Comparison of ENCODE assay signal across 8 cellular contexts in the genomic region with DNA sequence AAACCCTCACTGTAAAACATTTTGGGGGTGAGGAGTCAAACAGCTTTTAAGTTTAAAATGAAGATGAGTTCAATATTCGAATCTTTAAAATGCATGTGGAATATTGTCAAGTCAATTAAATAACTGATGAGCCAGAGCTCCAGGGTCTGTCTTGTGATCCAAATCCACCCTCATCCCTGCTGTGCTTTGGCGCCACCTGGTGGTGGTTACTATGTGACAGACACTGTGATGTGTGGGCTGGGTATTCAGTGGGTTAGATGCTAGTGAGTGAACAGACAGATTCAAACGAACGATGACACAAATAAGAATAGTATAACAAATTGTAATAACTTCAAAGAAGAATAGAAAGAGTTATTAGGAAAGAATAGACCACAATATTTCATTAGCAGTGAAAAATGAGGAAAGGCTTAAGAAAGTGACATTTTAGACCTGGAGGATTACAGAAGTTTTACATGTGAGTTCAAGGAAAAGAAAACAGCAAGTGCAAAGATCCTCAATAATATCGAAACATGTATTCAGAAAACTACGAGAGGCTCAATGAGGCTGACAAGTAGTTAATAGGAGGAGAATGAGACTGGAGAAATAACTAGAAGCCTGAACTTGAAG. TPM values are rescaled to one million over a fixed set of nuclear protein-coding genes. Genes with fewer than 3 reads are reported as not detected.
DNase-seq lines count a peak whose midpoint lies in the region; ATAC-seq and TF ChIP-seq lines count a peak whose summit lies in the region.

No MANE protein-coding gene starts in this region.

- 27% methylated on average over 6 of the region's 6 CpGs for WGBS in prostate gland

- no peaks in the 10 kb centered on the region for H3K4me1 ChIP-seq in SJSA1 (replicated peaks)
- no peaks in the 10 kb centered on the region for H3K4me1 ChIP-seq in prostate gland (replicated peaks)

- H3K9me3 ChIP-seq in SJSA1 (replicated peaks) (peaks cover 2% of the 10 kb centered on the region; the same call in 1 of the 2 replicates), prostate gland (no peaks in the 10 kb centered on the region)

- H3K27ac ChIP-seq in SJSA1, result no peak overlapping the region
- no peak overlapping the region for H3K27ac ChIP-seq in prostate gland

- no peak overlapping the region for H3K4me3 ChIP-seq in SJSA1
- no peak overlapping the region for H3K4me3 ChIP-seq in prostate gland

- TF ChIP-seq POLR2A in prostate gland (IDR thresholded peaks at IDR 0.05), result no peak

- no peaks in the 10 kb centered on the region for H3K36me3 ChIP-seq in SJSA1
- H3K36me3 ChIP-seq in prostate gland, result no peaks in the 10 kb centered on the region

- ATAC-seq in GM21447 (IDR thresholded peaks at IDR 0.05; ENCODE audit: unreplicated experiment) (peak; percentile 96), Right ventricle myocardium superior (ENCODE audit: poor library complexity) (peak; percentile 82)

- H3K27me3 ChIP-seq in SJSA1 (replicated peaks) (0 out of 2 replicates have a peak, but pooled peaks cover 2% of the 10 kb centered on the region), prostate gland (replicated peaks; ENCODE audit: insufficient read depth) (no peaks in the 10 kb centered on the region)

- TF ChIP-seq CTCF in prostate gland (IDR thresholded peaks at IDR 0.05), result peak; percentile 46 to 68 (median 61)

- DNase-seq in EL (peak; percentile 60), HT-29 (ENCODE audit: low spot score) (peak; percentile 88), SJSA1 (ENCODE audit: low read depth in 1 of 2, low spot score in 2 of 2) (peak; percentile 59 to 81), Right ventricle myocardium superior (peak; percentile 82), prostate gland (ENCODE audit: low spot score) (peak; percentile 40), NCI-H2227 (lab: John Stamatoyannopoulos, UW; ENCODE audit: unreplicated experiment) (no peak)
- DNase-seq in activated naive CD4-positive, alpha-beta T cell treated with anti-CD3 and anti-CD28 coated beads, Interleukin-2, amount 50 U/mL, for 16 hours, result peak; percentile 70

- intact Hi-C loops in Right ventricle myocardium superior (cut with DNase I) (no loop called here), prostate gland (cut with DNase I) (loop anchor here (2.0 kb wide), 1 partner anchor 82 kb away; no protein-coding TSS in a partner anchor)

RNA-seq across cellular contexts. Expression of a gene that starts 51.4 kb away (rescaled TPM):
- not detected in 2 replicates for total RNA-seq in HT-29 (2014; rRNA removed; shearing (Covaris generic))
- total RNA-seq in SJSA1 (2014; rRNA removed; shearing (Covaris generic)), result 0.03 and 0.24 TPM in 2 replicates
- total RNA-seq in Right ventricle myocardium superior (0.51 TPM), prostate gland (1 to 10 TPM in 1 of 2 donors, under 1 TPM in 1; 0.09 to 2.0 TPM)
